17 cellular contexts compared by ENCODE assay signal in the genomic region with DNA sequence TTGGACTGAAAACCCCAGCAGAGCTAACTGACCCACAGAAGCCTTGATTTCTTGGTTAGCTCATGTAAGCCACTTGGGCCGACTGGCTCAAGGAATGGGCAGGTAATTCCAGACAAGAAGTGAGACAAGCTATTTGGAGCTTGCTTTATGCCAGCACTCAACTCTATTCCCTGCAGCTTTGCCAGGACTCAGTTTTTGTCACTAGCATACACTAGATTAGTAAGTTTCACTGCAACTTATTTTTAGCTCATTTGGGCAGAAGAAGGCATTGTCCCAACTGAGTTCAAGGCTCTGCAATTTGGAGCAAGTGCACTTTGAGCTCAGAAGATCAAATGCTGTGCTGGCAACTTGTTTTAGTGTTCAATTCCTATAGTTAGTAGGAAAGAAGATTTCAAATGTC.
DNase-seq lines count a peak whose midpoint lies in the region; ATAC-seq and TF ChIP-seq lines count a peak whose summit lies in the region.
"Had no signal": no experiment of that assay in that cellular context is flagged by ENCODE, and none has a peak within 500 bp of the region (broad histone marks: within the 10 kb centered on the region; RNA-seq: fewer than 3 reads in every experiment).

No MANE protein-coding gene starts in this region.

- no peaks in the 10 kb centered on the region for H3K27me3 ChIP-seq in right cardiac atrium (ENCODE audit: control insufficient read depth, insufficient read depth)
- no peaks in the 10 kb centered on the region for H3K27me3 ChIP-seq in heart right ventricle

- no peaks in the 10 kb centered on the region for H3K9me3 ChIP-seq in right cardiac atrium (ENCODE audit: control insufficient read depth, low read length)
- no peaks in the 10 kb centered on the region for H3K9me3 ChIP-seq in heart right ventricle
- H3K9me3 ChIP-seq: A549, Caco-2 had no signal

- DNase-seq in Right ventricle myocardium inferior (ENCODE audit: missing footprints) (no peak), right cardiac atrium (no peak), heart right ventricle (no peak), left lobe of liver (ENCODE audit: low spot score) (no peak), hippocampal formation (lab: John Stamatoyannopoulos, UW) (no peak), GM19238 (ENCODE audit: insufficient read length, low spot score) (no peak)
- DNase-seq: AML-193; Caco-2; CD4-positive, alpha-beta T cell; HCEC 1CT; IMR-90 had no signal

- H3K36me3 ChIP-seq in heart right ventricle: no peaks in the 10 kb centered on the region

- ATAC-seq in Right ventricle myocardium inferior (peak; percentile 35), right cardiac atrium (no peak), heart right ventricle (peak in 6 of 8 donors; percentile 25 to 80 (median 62)), left lobe of liver (peak; percentile 20), HG03439 (IDR thresholded peaks at IDR 0.05; ENCODE audit: unreplicated experiment) (no peak)
- ATAC-seq: A549, GM23338 had no signal

- intact Hi-C loops in Right ventricle myocardium inferior (cut with DNase I): no loop called here
- intact Hi-C loops in right cardiac atrium (cut with DNase I): loop anchor here in 1 of 4 donors (10.0 kb wide), 1 partner anchor 91 kb away; no protein-coding TSS in a partner anchor
- intact Hi-C loops in heart right ventricle (cut with DNase I): loop anchor here in 2 of 10 donors (5.0 kb wide), 2 partner anchors 84 to 89 kb away; no protein-coding TSS in a partner anchor

- 59% methylated on average over 1 of the region's 1 CpG for WGBS in right cardiac atrium
- WGBS in heart right ventricle, 2 donors: 42 to 71% methylated on average over 1 of the region's 1 CpG

- no peak overlapping the region for H3K27ac ChIP-seq in right cardiac atrium (ENCODE audit: low read length)
- peak overlapping the region in 7 of 10 donors; percentile 10 to 60 (median 44) for H3K27ac ChIP-seq in heart right ventricle
- H3K27ac ChIP-seq: 22Rv1, A549, C4-2B, HL-60 had no signal

- no peak for TF ChIP-seq CTCF in heart right ventricle (IDR thresholded peaks at IDR 0.05)

- H3K4me1 ChIP-seq in right cardiac atrium (ENCODE audit: control insufficient read depth, insufficient read depth, low read length) (peaks cover 4% of the 10 kb centered on the region), heart right ventricle (peaks cover 0 to 22% (median 9%) of the 10 kb centered on the region in 9 donors)
- H3K4me1 ChIP-seq: A549, Caco-2 had no signal

- H3K4me3 ChIP-seq in right cardiac atrium (ENCODE audit: low read length) (no peak overlapping the region), heart right ventricle (no peak overlapping the region)
- H3K4me3 ChIP-seq: A549, GM23338 had no signal

Comparison
In these comparisons a context has a peak if more than half of its experiments do, and no peak if none do; other contexts are left out.
1. ATAC-seq: peak in Right ventricle myocardium inferior (single experiment), heart right ventricle (6 of 8) and left lobe of liver (single experiment); none in right cardiac atrium (0 of 2) and HG03439 (single experiment).